ENCODE assay signal across 17 cellular contexts in the genomic region with DNA sequence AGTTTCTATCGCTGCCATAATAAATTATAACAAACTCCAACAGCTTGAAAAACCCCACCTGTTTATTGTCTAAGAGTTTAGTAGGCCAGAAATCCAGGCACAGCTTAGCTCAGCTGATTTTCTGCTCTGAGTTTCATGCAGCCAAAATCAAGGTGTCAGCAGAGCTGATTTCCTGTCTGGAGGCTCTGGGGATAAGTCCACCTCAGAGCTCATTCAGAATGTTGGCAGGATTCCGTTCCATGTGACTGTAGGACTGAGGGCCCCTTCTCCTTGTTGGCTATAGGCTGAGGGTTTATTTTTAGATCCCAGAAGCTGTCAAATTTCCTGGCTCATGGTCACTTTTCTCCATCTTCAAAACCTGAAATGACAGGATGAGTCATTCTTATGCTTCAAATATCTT.
"Had no signal": no experiment of that assay in that cellular context is flagged by ENCODE, and none has a peak within 500 bp of the region (broad histone marks: within the 10 kb centered on the region; RNA-seq: fewer than 3 reads in every experiment).

No MANE protein-coding gene starts in this region.

- DNase-seq: activated CD4-positive, alpha-beta T cell treated with anti-CD3 and anti-CD28 coated beads for 1 hour; activated CD4-positive, alpha-beta T cell treated with anti-CD3 and anti-CD28 coated beads, Interleukin-2, amount 50 U/mL, for 4 hours; activated effector memory CD4-positive, alpha-beta T cell treated with Interleukin-2 at 50 U/mL for 16 hours; activated naive CD4-positive, alpha-beta T cell treated with anti-CD3 and anti-CD28 coated beads, Interleukin-2, amount 50 U/mL, for 16 hours; activated T-cell treated with anti-CD3 and anti-CD28 coated beads, Interleukin-2, amount 50 U/mL, for 24 hours; adrenal gland; effector CD8-positive, alpha-beta T cell; foreskin melanocyte; nephron progenitor cell; psoas muscle; sigmoid colon; spleen; T-cell; T-helper 9 cell; trophoblast cell had no signal

- H3K4me3 Mint-ChIP-seq: activated T-cell treated with anti-CD3 and anti-CD28 coated beads, Interleukin-2, amount 50 U/mL, for 24 hours; nephron progenitor cell; stimulated activated naive CD8-positive, alpha-beta T cell treated with anti-CD3 and anti-CD28 coated beads, Interleukin-15, Interleukin-2, amounts not matched to agents 100 ng/mL and 50 ng/mL, for 24 hours; T-cell had no signal

- ATAC-seq: psoas muscle, T-cell had no signal

- H3K27ac ChIP-seq: adrenal gland, psoas muscle, sigmoid colon, spleen, suprapubic skin had no signal

- H3K36me3 Mint-ChIP-seq: T-cell had no signal

- H3K27me3 Mint-ChIP-seq: activated T-cell treated with anti-CD3 and anti-CD28 coated beads, Interleukin-2, amount 50 U/mL, for 24 hours; stimulated activated naive CD8-positive, alpha-beta T cell treated with anti-CD3 and anti-CD28 coated beads, Interleukin-15, Interleukin-2, amounts not matched to agents 100 ng/mL and 50 ng/mL, for 24 hours; T-cell had no signal

- H3K9me3 Mint-ChIP-seq: activated T-cell treated with anti-CD3 and anti-CD28 coated beads, Interleukin-2, amount 50 U/mL, for 24 hours; nephron progenitor cell; stimulated activated naive CD8-positive, alpha-beta T cell treated with anti-CD3 and anti-CD28 coated beads, Interleukin-15, Interleukin-2, amounts not matched to agents 100 ng/mL and 50 ng/mL, for 24 hours; T-cell had no signal

- H3K36me3 ChIP-seq: adrenal gland, sigmoid colon, spleen, suprapubic skin had no signal

- H3K27ac Mint-ChIP-seq: activated T-cell treated with anti-CD3 and anti-CD28 coated beads, Interleukin-2, amount 50 U/mL, for 24 hours; nephron progenitor cell; stimulated activated naive CD8-positive, alpha-beta T cell treated with anti-CD3 and anti-CD28 coated beads, Interleukin-15, Interleukin-2, amounts not matched to agents 100 ng/mL and 50 ng/mL, for 24 hours had no signal

- H3K4me3 ChIP-seq: adrenal gland, psoas muscle, sigmoid colon, spleen, suprapubic skin had no signal

- H3K27me3 ChIP-seq: adrenal gland, sigmoid colon, spleen, suprapubic skin had no signal
